In the genomic region with DNA sequence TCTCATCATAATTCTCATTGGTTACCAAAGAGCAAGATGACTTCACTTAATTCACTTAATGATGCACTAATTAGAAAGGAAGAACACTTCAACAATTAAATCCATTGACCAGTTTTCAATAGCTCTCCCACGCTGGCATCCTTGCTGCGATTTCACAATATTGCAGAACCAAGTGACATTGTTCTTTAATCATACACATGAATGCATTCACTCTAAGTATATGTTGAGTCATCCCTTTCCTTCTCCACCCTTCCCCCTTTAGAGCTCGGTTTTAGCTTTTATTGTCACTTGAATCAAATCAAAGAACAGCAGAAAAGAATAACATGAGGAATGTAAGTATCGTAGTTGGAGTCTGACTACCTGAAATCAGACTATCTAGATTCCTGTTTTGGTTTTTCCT, we compare ENCODE assay signal across 14 cellular contexts.
A peak's percentile ranks its signal among the peaks of the same experiment; 100 is the strongest.
DNase-seq lines count a peak whose midpoint lies in the region; TF ChIP-seq lines count a peak whose summit lies in the region.
"Had no signal": no experiment of that assay in that cellular context is flagged by ENCODE, and none has a peak within 500 bp of the region (broad histone marks: within the 10 kb centered on the region; RNA-seq: fewer than 3 reads in every experiment).

No MANE protein-coding gene starts in this region.

- H3K27me3 ChIP-seq in breast epithelium, result no peaks in the 10 kb centered on the region

- no peak for TF ChIP-seq CTCF in MCF 10A (IDR thresholded peaks at IDR 0.05; ENCODE audit: unreplicated experiment)
- TF ChIP-seq CTCF in breast epithelium (IDR thresholded peaks at IDR 0.05), result no peak
- no peak for TF ChIP-seq CTCF in choroid plexus epithelial cell (conservative IDR thresholded peaks at IDR 0.05; ENCODE audit: low read depth, low read length)
- TF ChIP-seq CTCF in GM10248 (IDR thresholded peaks at IDR 0.05; ENCODE audit: control extremely low read depth, extremely low read depth, low read depth, missing control alignments), result no peak

- H3K4me3 ChIP-seq in breast epithelium (no peak overlapping the region), choroid plexus epithelial cell (ENCODE audit: low read depth, low read length) (no peak overlapping the region)
- H3K4me3 ChIP-seq: prostate gland had no signal

- no peaks in the 10 kb centered on the region for H3K36me3 ChIP-seq in breast epithelium
- H3K36me3 ChIP-seq: prostate gland had no signal

- no TSS peak for BruUV-seq in MCF 10A (replicated peaks; lab: Mats Ljungman, UMichigan)

- POLR2A ChIA-PET in MCF 10A (lab: Yijun Ruan, JAX), result interaction anchor here (1.2 to 1.3 kb wide), 2 partner anchors 39 to 43 kb away, joined by 4 to 10 read pairs; no protein-coding TSS in a partner anchor
- POLR2A ChIA-PET in GM10248 (lab: Yijun Ruan, JAX), result no interaction called here

- peak; percentile 84 for DNase-seq in MCF 10A (ENCODE audit: unreplicated experiment)
- no peak for DNase-seq in breast epithelium (ENCODE audit: low spot score in 2 of 2)
- DNase-seq in NCI-H69 (lab: John Stamatoyannopoulos, UW), result peak; percentile 69
- peak; percentile 6 for DNase-seq in choroid plexus epithelial cell (ENCODE audit: low read depth)
- DNase-seq in NAMALWA (ENCODE audit: low spot score), result no peak
- DNase-seq in GM10248 (ENCODE audit: extremely low spot score), result no peak
- DNase-seq in activated CD4-positive, CD25-positive, alpha-beta regulatory T cell treated with anti-CD3 and anti-CD28 coated beads, Interleukin-2, amount 50 U/mL, for 72 hours, result no peak
- no peak for DNase-seq in germinal center (ENCODE audit: low spot score)
- DNase-seq: activated CD8-positive, alpha-beta T cell treated with anti-CD3 and anti-CD28 coated beads for 36 hours; DND-41; midbrain; NCI-H1930; stimulated activated CD4-positive, alpha-beta T cell treated with anti-CD3 and anti-CD28 coated beads, Interleukin-2, amount 100 ng/mL, for 24 hours had no signal

- no peaks in the 10 kb centered on the region for H3K4me1 ChIP-seq in breast epithelium
- H3K4me1 ChIP-seq: prostate gland had no signal

- H3K4me3 Mint-ChIP-seq in MCF 10A (ENCODE audit: unreplicated experiment), result no peak overlapping the region
- H3K4me3 Mint-ChIP-seq: activated CD8-positive, alpha-beta T cell treated with anti-CD3 and anti-CD28 coated beads for 36 hours had no signal

- peaks cover 13% of the 10 kb centered on the region for H3K9me3 Mint-ChIP-seq in MCF 10A (ENCODE audit: unreplicated experiment)

- no peak overlapping the region for H3K27ac ChIP-seq in breast epithelium
- H3K27ac ChIP-seq: prostate gland had no signal

- H3K27ac Mint-ChIP-seq in MCF 10A (ENCODE audit: low read depth, unreplicated experiment), result no peak overlapping the region
- H3K27ac Mint-ChIP-seq: activated CD8-positive, alpha-beta T cell treated with anti-CD3 and anti-CD28 coated beads for 36 hours had no signal

- H3K36me3 Mint-ChIP-seq in MCF 10A (ENCODE audit: insufficient read depth, unreplicated experiment), result no peaks in the 10 kb centered on the region

- no peaks in the 10 kb centered on the region for H3K27me3 Mint-ChIP-seq in MCF 10A (ENCODE audit: insufficient read depth, unreplicated experiment)

- no peak for TF ChIP-seq POLR2A in breast epithelium (IDR thresholded peaks at IDR 0.05)

- H3K4me1 Mint-ChIP-seq in MCF 10A (ENCODE audit: insufficient read depth, unreplicated experiment), result peaks cover 8% of the 10 kb centered on the region

- CTCF ChIA-PET in MCF 10A (lab: Yijun Ruan, JAX) (interaction anchor here (0.6 to 1.1 kb wide), 4 partner anchors 12 to 1605 kb away, joined by 3 to 6 read pairs (median 3); no protein-coding TSS in a partner anchor), GM10248 (lab: Yijun Ruan, JAX) (interaction anchor here (1.1 kb wide), 1 partner anchor 40 kb away, joined by 3 read pairs; no protein-coding TSS in a partner anchor)

- intact Hi-C loops in MCF 10A (cut with micrococcal nuclease), result no loop called here
- intact Hi-C loops in breast epithelium (cut with DNase I; ENCODE audit: low total_unique reads), result no loop called here

- H3K9me3 ChIP-seq in breast epithelium, result no peaks in the 10 kb centered on the region
- H3K9me3 ChIP-seq: prostate gland had no signal

Comparison
In these comparisons a context has a peak if more than half of its experiments do, and no peak if none do; other contexts are left out.
1. DNase-seq: peak in MCF 10A (single experiment), NCI-H69 (single experiment) and choroid plexus epithelial cell (single experiment); none in breast epithelium (0 of 2), NAMALWA (single experiment), GM10248 (single experiment), activated CD4-positive, CD25-positive, alpha-beta regulatory T cell treated with anti-CD3 and anti-CD28 coated beads, Interleukin-2, amount 50 U/mL, for 72 hours (single experiment) and germinal center (single experiment).